Comparison of ENCODE assay signal across 21 cellular contexts in genomic region chr14:21215879-21216251, GRCh38. TPM values are rescaled to one million over a fixed set of nuclear protein-coding genes. Genes with fewer than 3 reads are reported as not detected.
DNase-seq lines count a peak whose midpoint lies in the region; ATAC-seq and TF ChIP-seq lines count a peak whose summit lies in the region.
"Had no signal": no experiment of that assay in that cellular context is flagged by ENCODE, and none has a peak within 500 bp of the region (broad histone marks: within the 10 kb centered on the region; RNA-seq: fewer than 3 reads in every experiment).

No MANE protein-coding gene starts in this region.

- H3K9me3 ChIP-seq in breast epithelium: no peaks in the 10 kb centered on the region
- H3K9me3 ChIP-seq: sigmoid colon, tibial nerve had no signal

- H3K4me3 Mint-ChIP-seq in MCF 10A (ENCODE audit: unreplicated experiment): no peak overlapping the region
- H3K4me3 Mint-ChIP-seq in activated CD4-positive, alpha-beta memory T cell treated with anti-CD3 and anti-CD28 coated beads, Interleukin-2, amount 10 ng/mL, durations not matched to agents 7 days and 5 days: no peak overlapping the region
- no peak overlapping the region for H3K4me3 Mint-ChIP-seq in endothelial cell (ENCODE audit: unreplicated experiment)
- peak overlapping the region; percentile 63 to 77 for H3K4me3 Mint-ChIP-seq in stimulated activated naive B cell treated with anti-CD40 and anti-IgM and Interleukin-4, amounts not matched to agents 10 μg/mL and 1 μg/mL and 100 μg/mL, for 72 hours

- no peak for TF ChIP-seq CTCF in MCF 10A (IDR thresholded peaks at IDR 0.05; ENCODE audit: unreplicated experiment)
- no peak for TF ChIP-seq CTCF in breast epithelium (IDR thresholded peaks at IDR 0.05)
- TF ChIP-seq CTCF in endothelial cell (IDR thresholded peaks at IDR 0.05; ENCODE audit: unreplicated experiment): no peak

- no peaks in the 10 kb centered on the region for H3K4me1 ChIP-seq in breast epithelium

- POLR2A ChIA-PET in MCF 10A (lab: Yijun Ruan, JAX): interaction anchor here (0.6 to 1.5 kb wide), 5 partner anchors 11 to 52 kb away, joined by 3 to 5 read pairs (median 3); no protein-coding TSS in a partner anchor
- POLR2A ChIA-PET in activated CD4-positive, alpha-beta memory T cell treated with anti-CD3 and anti-CD28 coated beads, Interleukin-2, amount 10 ng/mL, durations not matched to agents 7 days and 5 days (lab: Charles Lee): interaction anchor here (0.7 to 3.7 kb wide), 10 partner anchors 11 to 212 kb away, joined by 4 to 24 read pairs (median 6); no protein-coding TSS in a partner anchor

- intact Hi-C loops in MCF 10A (cut with micrococcal nuclease) (no loop called here), breast epithelium (cut with DNase I; ENCODE audit: low total_unique reads) (no loop called here)

- H3K27ac ChIP-seq in breast epithelium: no peak overlapping the region
- H3K27ac ChIP-seq: hepatocyte, sigmoid colon, tibial nerve had no signal

- peaks cover 27% of the 10 kb centered on the region for H3K4me1 Mint-ChIP-seq in MCF 10A (ENCODE audit: insufficient read depth, unreplicated experiment)
- peaks cover 57% of the 10 kb centered on the region for H3K4me1 Mint-ChIP-seq in activated CD4-positive, alpha-beta memory T cell treated with anti-CD3 and anti-CD28 coated beads, Interleukin-2, amount 10 ng/mL, durations not matched to agents 7 days and 5 days
- H3K4me1 Mint-ChIP-seq in endothelial cell (ENCODE audit: unreplicated experiment): peaks cover 28% of the 10 kb centered on the region
- peaks cover 34 to 57% of the 10 kb centered on the region in 2 donors for H3K4me1 Mint-ChIP-seq in stimulated activated naive B cell treated with anti-CD40 and anti-IgM and Interleukin-4, amounts not matched to agents 10 μg/mL and 1 μg/mL and 100 μg/mL, for 72 hours

- peak overlapping the region; percentile 52 for H3K27ac Mint-ChIP-seq in MCF 10A (ENCODE audit: low read depth, unreplicated experiment)
- H3K27ac Mint-ChIP-seq in activated CD4-positive, alpha-beta memory T cell treated with anti-CD3 and anti-CD28 coated beads, Interleukin-2, amount 10 ng/mL, durations not matched to agents 7 days and 5 days: peak overlapping the region; percentile 75
- peak overlapping the region; percentile 37 for H3K27ac Mint-ChIP-seq in endothelial cell (ENCODE audit: unreplicated experiment)
- peak overlapping the region; percentile 94 for H3K27ac Mint-ChIP-seq in stimulated activated naive B cell treated with anti-CD40 and anti-IgM and Interleukin-4, amounts not matched to agents 10 μg/mL and 1 μg/mL and 100 μg/mL, for 72 hours

- H3K27me3 ChIP-seq in breast epithelium: no peaks in the 10 kb centered on the region
- H3K27me3 ChIP-seq: cardiac muscle cell, hepatocyte, sigmoid colon, tibial nerve had no signal

- H3K27me3 Mint-ChIP-seq in MCF 10A (ENCODE audit: insufficient read depth, unreplicated experiment) (no peaks in the 10 kb centered on the region), endothelial cell (ENCODE audit: unreplicated experiment) (peaks cover 2% of the 10 kb centered on the region)
- H3K27me3 Mint-ChIP-seq in activated CD4-positive, alpha-beta memory T cell treated with anti-CD3 and anti-CD28 coated beads, Interleukin-2, amount 10 ng/mL, durations not matched to agents 7 days and 5 days: no peaks in the 10 kb centered on the region
- no peaks in the 10 kb centered on the region for H3K27me3 Mint-ChIP-seq in stimulated activated naive B cell treated with anti-CD40 and anti-IgM and Interleukin-4, amounts not matched to agents 10 μg/mL and 1 μg/mL and 100 μg/mL, for 72 hours

- no peak for TF ChIP-seq POLR2A in breast epithelium (IDR thresholded peaks at IDR 0.05)

- H3K4me3 ChIP-seq in breast epithelium: no peak overlapping the region
- H3K4me3 ChIP-seq: cardiac muscle cell, hepatocyte, sigmoid colon, tibial nerve had no signal

- peaks cover 99% of the 10 kb centered on the region for H3K36me3 Mint-ChIP-seq in MCF 10A (ENCODE audit: insufficient read depth, unreplicated experiment)
- H3K36me3 Mint-ChIP-seq in activated CD4-positive, alpha-beta memory T cell treated with anti-CD3 and anti-CD28 coated beads, Interleukin-2, amount 10 ng/mL, durations not matched to agents 7 days and 5 days (ENCODE audit: low read depth): peaks cover 75% of the 10 kb centered on the region
- H3K36me3 Mint-ChIP-seq in endothelial cell (ENCODE audit: low read depth, unreplicated experiment): peaks cover 44% of the 10 kb centered on the region
- H3K36me3 Mint-ChIP-seq in stimulated activated naive B cell treated with anti-CD40 and anti-IgM and Interleukin-4, amounts not matched to agents 10 μg/mL and 1 μg/mL and 100 μg/mL, for 72 hours: peaks cover 48 to 62% of the 10 kb centered on the region in 2 donors

- ATAC-seq in stimulated activated naive B cell treated with anti-CD40 and anti-IgM and Interleukin-4, amounts not matched to agents 10 μg/mL and 1 μg/mL and 100 μg/mL, for 72 hours (replicated peaks): peak in 1 of 2 donors; percentile 21
- no peak for ATAC-seq in GM21447 (IDR thresholded peaks at IDR 0.05; ENCODE audit: unreplicated experiment)

- DNase-seq in MCF 10A (ENCODE audit: unreplicated experiment) (no peak), breast epithelium (ENCODE audit: low spot score in 2 of 2) (no peak), endothelial cell (ENCODE audit: low spot score) (no peak), NCI-H2029 treated with DMSO at 0.1 percent for 48 hours (lab: John Stamatoyannopoulos, UW) (no peak), islet precursor cell (no peak)
- no peak for DNase-seq in activated CD4-positive, alpha-beta memory T cell treated with anti-CD3 and anti-CD28 coated beads, Interleukin-2, amount 10 ng/mL, durations not matched to agents 7 days and 5 days
- no peak for DNase-seq in stimulated activated naive B cell treated with anti-CD40 and anti-IgM and Interleukin-4, amounts not matched to agents 10 μg/mL and 1 μg/mL and 100 μg/mL, for 72 hours
- DNase-seq: DMS53; effector CD8-positive, alpha-beta T cell; HCEC 1CT; kidney glomerular epithelial cell; midbrain; NCI-H1694; NCI-H446 treated with DMSO at 0.1 percent for 48 hours; Right ventricle myocardium superior; sigmoid colon; stimulated activated CD4-positive, alpha-beta T cell treated with anti-CD3 and anti-CD28 coated beads, Interleukin-4, amount 100 ng/mL, for 4 hours had no signal

- BruUV-seq in MCF 10A (replicated peaks; lab: Mats Ljungman, UMichigan): no TSS peak

- H3K36me3 ChIP-seq in breast epithelium: no peaks in the 10 kb centered on the region

- H3K9me3 Mint-ChIP-seq in MCF 10A (ENCODE audit: unreplicated experiment) (no peaks in the 10 kb centered on the region), endothelial cell (ENCODE audit: unreplicated experiment) (no peaks in the 10 kb centered on the region)
- no peaks in the 10 kb centered on the region for H3K9me3 Mint-ChIP-seq in activated CD4-positive, alpha-beta memory T cell treated with anti-CD3 and anti-CD28 coated beads, Interleukin-2, amount 10 ng/mL, durations not matched to agents 7 days and 5 days
- H3K9me3 Mint-ChIP-seq in stimulated activated naive B cell treated with anti-CD40 and anti-IgM and Interleukin-4, amounts not matched to agents 10 μg/mL and 1 μg/mL and 100 μg/mL, for 72 hours: no peaks in the 10 kb centered on the region

- CTCF ChIA-PET in MCF 10A (lab: Yijun Ruan, JAX): interaction anchor here (0.6 to 1.4 kb wide), 5 partner anchors 10 to 201 kb away, joined by 3 to 4 read pairs (median 3); no protein-coding TSS in a partner anchor
- CTCF ChIA-PET in activated CD4-positive, alpha-beta memory T cell treated with anti-CD3 and anti-CD28 coated beads, Interleukin-2, amount 10 ng/mL, durations not matched to agents 7 days and 5 days (lab: Charles Lee): interaction anchor here (2.0 kb wide), 1 partner anchor 15 kb away, joined by 6 read pairs; no protein-coding TSS in a partner anchor

RNA-seq across cellular contexts. Expression of gene HNRNPC, which starts 53.4 kb away (rescaled TPM):
- total RNA-seq in MCF 10A (2022) (882 and 1,027 TPM in 2 replicates), breast epithelium (100 to 1,000 TPM; 386 to 760 (median 480) TPM), endothelial cell (ENCODE audit: unreplicated experiment) (601 TPM)
- 100 to 1,000 TPM; 689 to 710 TPM for total RNA-seq in activated CD4-positive, alpha-beta memory T cell treated with anti-CD3 and anti-CD28 coated beads, Interleukin-2, amount 10 ng/mL, durations not matched to agents 7 days and 5 days

Comparison
In these comparisons a context has a peak if more than half of its experiments do, and no peak if none do; other contexts are left out.
1. H3K27ac Mint-ChIP-seq: peak in every context shown above with its lines; median percentile 94 in stimulated activated naive B cell treated with anti-CD40 and anti-IgM and Interleukin-4, amounts not matched to agents 10 μg/mL and 1 μg/mL and 100 μg/mL, for 72 hours; 75 in activated CD4-positive, alpha-beta memory T cell treated with anti-CD3 and anti-CD28 coated beads, Interleukin-2, amount 10 ng/mL, durations not matched to agents 7 days and 5 days; 52 in MCF 10A; 37 in endothelial cell.
2. H3K4me3 Mint-ChIP-seq: peak in stimulated activated naive B cell treated with anti-CD40 and anti-IgM and Interleukin-4, amounts not matched to agents 10 μg/mL and 1 μg/mL and 100 μg/mL, for 72 hours (2 of 2); none in MCF 10A (single experiment), activated CD4-positive, alpha-beta memory T cell treated with anti-CD3 and anti-CD28 coated beads, Interleukin-2, amount 10 ng/mL, durations not matched to agents 7 days and 5 days (single experiment) and endothelial cell (single experiment).